In genomic region chr17:37676115-37676925, GRCh38 we compare ENCODE assay signal across 1 cellular context.
TF ChIP-seq lines count a peak whose summit lies in the region.

No MANE protein-coding gene starts in this region.

TF ChIP-seq in HepG2, 621 proteins besides CTCF, POLR2A, EP300 and RAD21 (continued from another document and continues in another):
- peak; percentile 84 for TF ChIP-seq ZNF710 (CRISPR knock-in tag; IDR thresholded peaks at IDR 0.05; ENCODE audit: borderline replicate concordance)
- TF ChIP-seq ZNF746 (CRISPR knock-in tag; IDR thresholded peaks at IDR 0.05): no peak
- no peak for TF ChIP-seq GABPA (IDR thresholded peaks at IDR 0.05; ENCODE audit: low read depth, low read length)
- peak; percentile 18; the same call in 1 of the 2 replicates for TF ChIP-seq GABPA (CRISPR knock-in tag; IDR thresholded peaks at IDR 0.05; ENCODE audit: low read depth)
- TF ChIP-seq POLR2AphosphoS5 (IDR thresholded peaks at IDR 0.05; ENCODE audit: low read depth, low read length): peak; percentile 22; the same call in 1 of the 2 replicates
- peak; percentile 64 for TF ChIP-seq BCL6 (CRISPR knock-in tag; IDR thresholded peaks at IDR 0.05)
- TF ChIP-seq, protein P1, sequence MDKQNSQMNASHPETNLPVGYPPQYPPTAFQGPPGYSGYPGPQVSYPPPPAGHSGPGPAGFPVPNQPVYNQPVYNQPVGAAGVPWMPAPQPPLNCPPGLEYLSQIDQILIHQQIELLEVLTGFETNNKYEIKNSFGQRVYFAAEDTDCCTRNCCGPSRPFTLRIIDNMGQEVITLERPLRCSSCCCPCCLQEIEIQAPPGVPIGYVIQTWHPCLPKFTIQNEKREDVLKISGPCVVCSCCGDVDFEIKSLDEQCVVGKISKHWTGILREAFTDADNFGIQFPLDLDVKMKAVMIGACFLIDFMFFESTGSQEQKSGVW (CRISPR knock-in tag; IDR thresholded peaks at IDR 0.05; ENCODE audit: borderline replicate concordance): no peak
- no peak for TF ChIP-seq KDM5A (IDR thresholded peaks at IDR 0.05; ENCODE audit: borderline replicate concordance, low read length)
- TF ChIP-seq TCF7 (IDR thresholded peaks at IDR 0.05; ENCODE audit: low read depth): peak; percentile 18
- no peak for TF ChIP-seq JUN (CRISPR knock-in tag; IDR thresholded peaks at IDR 0.05)
- TF ChIP-seq IRX3 (CRISPR knock-in tag; IDR thresholded peaks at IDR 0.05; ENCODE audit: borderline replicate concordance, low read depth): no peak
- no peak for TF ChIP-seq ZNF768 (CRISPR knock-in tag; IDR thresholded peaks at IDR 0.05)
- TF ChIP-seq CBX1 (IDR thresholded peaks at IDR 0.05; ENCODE audit: low read depth): no peak
- TF ChIP-seq ZMAT5 (CRISPR knock-in tag; IDR thresholded peaks at IDR 0.05; ENCODE audit: borderline replicate concordance, low read depth): no peak
- no peak for TF ChIP-seq ZNF556 (CRISPR knock-in tag; IDR thresholded peaks at IDR 0.05; ENCODE audit: borderline replicate concordance)
- TF ChIP-seq, protein P2, sequence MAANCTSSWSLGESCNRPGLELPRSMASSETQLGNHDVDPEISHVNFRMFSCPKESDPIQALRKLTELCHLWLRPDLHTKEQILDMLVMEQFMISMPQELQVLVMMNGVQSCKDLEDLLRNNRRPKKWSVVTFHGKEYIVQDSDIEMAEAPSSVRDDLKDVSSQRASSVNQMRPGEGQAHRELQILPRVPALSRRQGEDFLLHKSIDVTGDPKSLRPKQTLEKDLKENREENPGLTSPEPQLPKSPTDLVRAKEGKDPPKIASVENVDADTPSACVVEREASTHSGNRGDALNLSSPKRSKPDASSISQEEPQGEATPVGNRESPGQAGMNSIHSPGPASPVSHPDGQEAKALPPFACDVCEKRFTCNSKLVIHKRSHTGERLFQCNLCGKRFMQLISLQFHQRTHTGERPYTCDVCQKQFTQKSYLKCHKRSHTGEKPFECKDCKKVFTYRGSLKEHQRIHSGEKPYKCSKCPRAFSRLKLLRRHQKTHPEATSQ (CRISPR knock-in tag; IDR thresholded peaks at IDR 0.05; ENCODE audit: borderline replicate concordance): no peak
- TF ChIP-seq, protein P3, sequence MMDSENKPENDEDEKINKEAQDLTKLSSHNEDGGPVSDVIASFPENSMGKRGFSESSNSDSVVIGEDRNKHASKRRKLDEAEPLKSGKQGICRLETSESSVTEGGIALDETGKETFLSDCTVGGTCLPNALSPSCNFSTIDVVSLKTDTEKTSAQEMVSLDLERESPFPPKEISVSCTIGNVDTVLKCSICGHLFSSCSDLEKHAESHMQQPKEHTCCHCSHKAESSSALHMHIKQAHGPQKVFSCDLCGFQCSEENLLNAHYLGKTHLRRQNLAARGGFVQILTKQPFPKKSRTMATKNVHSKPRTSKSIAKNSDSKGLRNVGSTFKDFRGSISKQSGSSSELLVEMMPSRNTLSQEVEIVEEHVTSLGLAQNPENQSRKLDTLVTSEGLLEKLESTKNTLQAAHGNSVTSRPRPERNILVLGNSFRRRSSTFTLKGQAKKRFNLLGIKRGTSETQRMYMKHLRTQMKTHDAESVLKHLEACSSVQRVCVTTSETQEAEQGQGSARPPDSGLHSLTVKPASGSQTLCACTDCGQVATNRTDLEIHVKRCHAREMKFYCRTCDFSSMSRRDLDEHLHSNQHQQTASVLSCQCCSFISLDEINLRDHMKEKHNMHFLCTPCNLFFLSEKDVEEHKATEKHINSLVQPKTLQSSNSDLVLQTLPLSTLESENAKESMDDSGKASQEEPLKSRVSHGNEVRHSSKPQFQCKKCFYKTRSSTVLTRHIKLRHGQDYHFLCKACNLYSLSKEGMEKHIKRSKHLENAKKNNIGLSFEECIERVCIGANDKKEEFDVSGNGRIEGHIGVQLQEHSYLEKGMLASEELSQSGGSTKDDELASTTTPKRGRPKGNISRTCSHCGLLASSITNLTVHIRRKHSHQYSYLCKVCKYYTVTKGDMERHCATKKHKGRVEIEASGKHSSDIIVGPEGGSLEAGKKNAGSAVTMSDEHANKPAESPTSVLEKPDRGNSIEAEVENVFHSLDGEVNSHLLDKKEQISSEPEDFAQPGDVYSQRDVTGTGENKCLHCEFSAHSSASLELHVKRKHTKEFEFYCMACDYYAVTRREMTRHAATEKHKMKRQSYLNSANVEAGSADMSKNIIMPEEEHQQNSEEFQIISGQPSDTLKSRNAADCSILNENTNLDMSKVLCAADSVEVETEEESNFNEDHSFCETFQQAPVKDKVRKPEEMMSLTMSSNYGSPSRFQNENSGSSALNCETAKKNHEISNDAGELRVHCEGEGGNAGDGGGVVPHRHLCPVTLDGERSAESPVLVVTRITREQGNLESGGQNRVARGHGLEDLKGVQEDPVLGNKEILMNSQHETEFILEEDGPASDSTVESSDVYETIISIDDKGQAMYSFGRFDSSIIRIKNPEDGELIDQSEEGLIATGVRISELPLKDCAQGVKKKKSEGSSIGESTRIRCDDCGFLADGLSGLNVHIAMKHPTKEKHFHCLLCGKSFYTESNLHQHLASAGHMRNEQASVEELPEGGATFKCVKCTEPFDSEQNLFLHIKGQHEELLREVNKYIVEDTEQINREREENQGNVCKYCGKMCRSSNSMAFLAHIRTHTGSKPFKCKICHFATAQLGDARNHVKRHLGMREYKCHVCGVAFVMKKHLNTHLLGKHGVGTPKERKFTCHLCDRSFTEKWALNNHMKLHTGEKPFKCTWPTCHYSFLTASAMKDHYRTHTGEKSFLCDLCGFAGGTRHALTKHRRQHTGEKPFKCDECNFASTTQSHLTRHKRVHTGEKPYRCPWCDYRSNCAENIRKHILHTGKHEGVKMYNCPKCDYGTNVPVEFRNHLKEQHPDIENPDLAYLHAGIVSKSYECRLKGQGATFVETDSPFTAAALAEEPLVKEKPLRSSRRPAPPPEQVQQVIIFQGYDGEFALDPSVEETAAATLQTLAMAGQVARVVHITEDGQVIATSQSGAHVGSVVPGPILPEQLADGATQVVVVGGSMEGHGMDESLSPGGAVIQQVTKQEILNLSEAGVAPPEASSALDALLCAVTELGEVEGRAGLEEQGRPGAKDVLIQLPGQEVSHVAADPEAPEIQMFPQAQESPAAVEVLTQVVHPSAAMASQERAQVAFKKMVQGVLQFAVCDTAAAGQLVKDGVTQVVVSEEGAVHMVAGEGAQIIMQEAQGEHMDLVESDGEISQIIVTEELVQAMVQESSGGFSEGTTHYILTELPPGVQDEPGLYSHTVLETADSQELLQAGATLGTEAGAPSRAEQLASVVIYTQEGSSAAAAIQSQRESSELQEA (CRISPR knock-in tag; IDR thresholded peaks at IDR 0.05; ENCODE audit: not compliant biosample characterization): no peak
- TF ChIP-seq HMG20A (CRISPR knock-in tag; IDR thresholded peaks at IDR 0.05; ENCODE audit: borderline replicate concordance): peak; percentile 72
- no peak for TF ChIP-seq ZNF646 (CRISPR knock-in tag; IDR thresholded peaks at IDR 0.05)
- TF ChIP-seq AHR (CRISPR knock-in tag; IDR thresholded peaks at IDR 0.05): no peak
- TF ChIP-seq, protein P4, sequence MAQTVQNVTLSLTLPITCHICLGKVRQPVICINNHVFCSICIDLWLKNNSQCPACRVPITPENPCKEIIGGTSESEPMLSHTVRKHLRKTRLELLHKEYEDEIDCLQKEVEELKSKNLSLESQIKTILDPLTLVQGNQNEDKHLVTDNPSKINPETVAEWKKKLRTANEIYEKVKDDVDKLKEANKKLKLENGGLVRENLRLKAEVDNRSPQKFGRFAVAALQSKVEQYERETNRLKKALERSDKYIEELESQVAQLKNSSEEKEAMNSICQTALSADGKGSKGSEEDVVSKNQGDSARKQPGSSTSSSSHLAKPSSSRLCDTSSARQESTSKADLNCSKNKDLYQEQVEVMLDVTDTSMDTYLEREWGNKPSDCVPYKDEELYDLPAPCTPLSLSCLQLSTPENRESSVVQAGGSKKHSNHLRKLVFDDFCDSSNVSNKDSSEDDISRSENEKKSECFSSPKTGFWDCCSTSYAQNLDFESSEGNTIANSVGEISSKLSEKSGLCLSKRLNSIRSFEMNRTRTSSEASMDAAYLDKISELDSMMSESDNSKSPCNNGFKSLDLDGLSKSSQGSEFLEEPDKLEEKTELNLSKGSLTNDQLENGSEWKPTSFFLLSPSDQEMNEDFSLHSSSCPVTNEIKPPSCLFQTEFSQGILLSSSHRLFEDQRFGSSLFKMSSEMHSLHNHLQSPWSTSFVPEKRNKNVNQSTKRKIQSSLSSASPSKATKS (CRISPR knock-in tag; IDR thresholded peaks at IDR 0.05): no peak; the same call in 1 of the 2 replicates
- TF ChIP-seq ZNF777 (CRISPR knock-in tag; IDR thresholded peaks at IDR 0.05): no peak
- no peak for TF ChIP-seq ZNF34 (CRISPR knock-in tag; IDR thresholded peaks at IDR 0.05; ENCODE audit: borderline replicate concordance)
- TF ChIP-seq ZUFSP (CRISPR knock-in tag; IDR thresholded peaks at IDR 0.05; ENCODE audit: borderline replicate concordance): no peak
- TF ChIP-seq SMAD9 (CRISPR knock-in tag; IDR thresholded peaks at IDR 0.05): 0 out of 2 replicates have a peak, but pooled peaks have one; percentile 28
- peak; percentile 50; the same call in 1 of the 2 replicates for TF ChIP-seq HMG20B (CRISPR knock-in tag; conservative IDR thresholded peaks at IDR 0.05)
- TF ChIP-seq ZIK1 (CRISPR knock-in tag; IDR thresholded peaks at IDR 0.05; ENCODE audit: borderline replicate concordance, low read depth): no peak
- TF ChIP-seq ZBTB7A (CRISPR knock-in tag; IDR thresholded peaks at IDR 0.05): peak; percentile 33
- TF ChIP-seq ZNF33B (CRISPR knock-in tag; IDR thresholded peaks at IDR 0.05): peak; percentile 42; the same call in 1 of the 2 replicates
- TF ChIP-seq NFATC3 (CRISPR knock-in tag; IDR thresholded peaks at IDR 0.05): peak; percentile 85; the same call in 1 of the 2 replicates
